10 cellular contexts compared by ENCODE assay signal in genomic region chr4:26299254-26299882, GRCh38. TPM values are rescaled to one million over a fixed set of nuclear protein-coding genes. Genes with fewer than 3 reads are reported as not detected.
DNase-seq lines count a peak whose midpoint lies in the region; ATAC-seq, FAIRE-seq and TF ChIP-seq lines count a peak whose summit lies in the region.
"Had no signal": no experiment of that assay in that cellular context is flagged by ENCODE, and none has a peak within 500 bp of the region (broad histone marks: within the 10 kb centered on the region; RNA-seq: fewer than 3 reads in every experiment).

No MANE protein-coding gene starts in this region.

- no peak overlapping the region for H3K56ac ChIP-seq in H1 (replicated peaks; ENCODE audit: insufficient read length, low read depth, low read length)

- H3K27me3 ChIP-seq in HUES6 (ENCODE audit: control insufficient read depth, insufficient read depth, low read length), result no peaks in the 10 kb centered on the region
- no peaks in the 10 kb centered on the region for H3K27me3 ChIP-seq in H1 (replicated peaks in 1 of 4; ENCODE audit: control insufficient read depth in 3 of 4, extremely low read depth in 1 of 4, insufficient read depth in 3 of 4, low read length in 3 of 4)

- DNase-seq in GM18507 (ENCODE audit: extremely low spot score, insufficient read length, low read depth) (no peak), H1 (ENCODE audit: low read depth in 1 of 2, low spot score in 2 of 2) (no peak), NCI-H226 (no peak), medulla oblongata (ENCODE audit: extremely low spot score) (no peak), A172 (ENCODE audit: low spot score) (no peak)
- no peak for DNase-seq in activated naive CD4-positive, alpha-beta T cell treated with Interleukin-2 at 50 U/mL for 16 hours
- DNase-seq: nephron progenitor cell; stimulated activated CD4-positive, alpha-beta T cell treated with anti-CD3 and anti-CD28 coated beads, Interleukin-4, amount 100 ng/mL, for 24 hours had no signal

- TF ChIP-seq RAD21 in H1 (IDR thresholded peaks at IDR 0.05 in 1 of 2, conservative IDR thresholded peaks at IDR 0.05 in 1 of 2; ENCODE audit: low read depth in 2 of 2, low read length in 2 of 2), result no peak

- H3K27ac ChIP-seq in HUES6 (ENCODE audit: low read depth, low read length) (peak overlapping the region; percentile 95), H1 (ENCODE audit: low read depth, low read length) (no peak overlapping the region)

- peak overlapping the region in 1 of 2 experiments; percentile 54; a peak in 2 of 4 replicates for H3K4me2 ChIP-seq in H1 (ENCODE audit: insufficient read depth in 1 of 2, low read depth in 2 of 2, low read length in 2 of 2)

- no peak overlapping the region for H2BK15ac ChIP-seq in H1 (ENCODE audit: low read length)

- H3K36me3 ChIP-seq in HUES6 (ENCODE audit: control insufficient read depth, insufficient read depth, low read length) (no peaks in the 10 kb centered on the region), H1 (ENCODE audit: control insufficient read depth in 2 of 4, insufficient read depth in 4 of 4, low read length in 3 of 4) (no peaks in the 10 kb centered on the region)

- H2BK20ac ChIP-seq in H1 (ENCODE audit: low read length), result no peak overlapping the region; the same call in 1 of the 2 replicates

- H2BK120ac ChIP-seq in H1 (replicated peaks; ENCODE audit: low read depth, low read length), result no peak overlapping the region

- H3K4me3 ChIP-seq in HUES6 (ENCODE audit: low read depth, low read length), result no peak overlapping the region
- peak overlapping the region in 1 of 4 experiments; percentile 34; a peak in 1 of 8 replicates for H3K4me3 ChIP-seq in H1 (ENCODE audit: extremely low read depth in 1 of 4, insufficient read depth in 2 of 4, low read depth in 3 of 4, low read length in 4 of 4)

- no peak for TF ChIP-seq EP300 in H1 (IDR thresholded peaks at IDR 0.05; ENCODE audit: borderline replicate concordance in 1 of 2, low read depth in 2 of 2, low read length in 2 of 2)

- CTCF ChIA-PET in H1 (lab: Charles Lee; ENCODE audit: partially characterized antibody), result interaction anchor here (0.6 to 1.3 kb wide), 2 partner anchors 31 to 858 kb away, joined by 3 to 4 read pairs; no protein-coding TSS in a partner anchor

- no peak overlapping the region; the same call in 1 of the 2 replicates for H2BK12ac ChIP-seq in H1 (ENCODE audit: low read depth, low read length)

- no peak for TF ChIP-seq CTCF in H1 (IDR thresholded peaks at IDR 0.05; ENCODE audit: control extremely low read depth in 1 of 3, insufficient read depth in 1 of 3, low read depth in 1 of 3, low read length in 3 of 3)

- no peak overlapping the region for H3K14ac ChIP-seq in H1 (ENCODE audit: insufficient read length)

- H4K5ac ChIP-seq in H1 (ENCODE audit: insufficient read length, low read depth, low read length), result peak overlapping the region; percentile 89

- H2AK5ac ChIP-seq in H1 (ENCODE audit: low read depth, low read length), result no peak overlapping the region

- peak; percentile 79 for ATAC-seq in GM21447 (IDR thresholded peaks at IDR 0.05; ENCODE audit: unreplicated experiment)

- peak overlapping the region; percentile 61 for H3K9ac ChIP-seq in HUES6 (ENCODE audit: low read length)
- no peak overlapping the region for H3K9ac ChIP-seq in H1 (replicated peaks in 1 of 4; ENCODE audit: extremely low read depth in 1 of 4, low read depth in 3 of 4, low read length in 3 of 4)

- no peak overlapping the region for H4K91ac ChIP-seq in H1 (replicated peaks; ENCODE audit: insufficient read length, low read length)

- H3K4me1 ChIP-seq in HUES6 (ENCODE audit: control insufficient read depth, insufficient read depth, low read length) (peaks cover 44% of the 10 kb centered on the region), H1 (replicated peaks in 1 of 4; ENCODE audit: control insufficient read depth in 3 of 4, insufficient read depth in 4 of 4, low read length in 3 of 4) (peaks cover 0 to 20% (median 10%) of the 10 kb centered on the region in 4 experiments; a peak in 5 of 7 replicates)

- H3K9me3 ChIP-seq in HUES6 (ENCODE audit: control insufficient read depth, insufficient read depth, low read depth, low read length) (no peaks in the 10 kb centered on the region), H1 (ENCODE audit: insufficient read depth in 2 of 2, low read depth in 1 of 2, low read length in 1 of 2) (no peaks in the 10 kb centered on the region)

- POLR2A ChIA-PET in H1 (lab: Charles Lee; ENCODE audit: partially characterized antibody), result interaction anchor here (1.4 to 2.5 kb wide), 4 partner anchors 11 to 20 kb away, joined by 3 to 13 read pairs (median 5); partner anchors contain the start of gene RBPJ

- H4K20me1 ChIP-seq in H1 (replicated peaks in 1 of 2; ENCODE audit: control insufficient read depth in 1 of 2, insufficient read depth in 2 of 2, low read length in 2 of 2), result no peaks in the 10 kb centered on the region

- H3K79me1 ChIP-seq in H1 (ENCODE audit: low read depth, low read length), result no peaks in the 10 kb centered on the region

- H2AFZ ChIP-seq in H1 (ENCODE audit: low read length), result no peak overlapping the region

- no peak for TF ChIP-seq POLR2A in H1 (IDR thresholded peaks at IDR 0.05; ENCODE audit: control extremely low read depth in 1 of 2, low read depth in 2 of 2, low read length in 2 of 2)

- no peak overlapping the region for H3K23ac ChIP-seq in H1 (ENCODE audit: insufficient read length)

- H4K8ac ChIP-seq in H1 (ENCODE audit: extremely low read depth, insufficient read depth, low read length), result no peak overlapping the region

- H3K23me2 ChIP-seq in H1 (ENCODE audit: low read depth, low read length), result no peaks in the 10 kb centered on the region

- H3K18ac ChIP-seq in H1 (ENCODE audit: extremely low read depth, low read length), result peak overlapping the region; percentile 16; the same call in 1 of the 2 replicates

- H3K4ac ChIP-seq in H1 (replicated peaks; ENCODE audit: insufficient read length, low read depth, low read length), result no peak overlapping the region

- FAIRE-seq in GM18507 (lab: Jason Lieb, UNC) (peak; percentile 77), H1 (lab: Jason Lieb, UNC) (no peak)

- H3K79me2 ChIP-seq in H1 (ENCODE audit: control insufficient read depth in 1 of 2, insufficient read depth in 2 of 2, low read length in 2 of 2), result no peaks in the 10 kb centered on the region

- H2BK5ac ChIP-seq in H1 (ENCODE audit: low read depth, low read length), result peak overlapping the region; percentile 92; the same call in 1 of the 2 replicates

- 43% methylated on average over 9 of the region's 9 CpGs; no CpG with 5 or more reads in 1 of the 2 experiments for WGBS in H1 (ENCODE audit: extremely low coverage in 1 of 2, insufficient coverage in 1 of 2, insufficient read length in 1 of 2, insufficient replicate concordance in 2 of 2, low coverage in 1 of 2, low lambda C conversion rate in 2 of 2, missing lambda C conversion rate in 1 of 2), 2 experiments

RNA-seq across cellular contexts. Expression of gene RBPJ, which starts 21.4 kb away (rescaled TPM):
- total RNA-seq in H1 (2021; fragmentation: NEBNext Ultra II Directional; extraction: Animal tissue kit (Norgen Biotek cat#: 25700)), result 202 and 217 TPM in 2 replicates
- polyA plus RNA-seq in H1 (2011; rRNA removed), result 58.2 and 65.5 TPM in 2 replicates
- 80.3 TPM for polyA plus RNA-seq in H1 (2011; cell fraction: cytosol; rRNA removed)
- polyA plus RNA-seq in H1 (2011; cell fraction: nucleus; rRNA removed), result 94.0 TPM
- polyA plus RNA-seq in H1 (2012, experiment 1 of 2), result 73.6 to 109 TPM (median 89.5 TPM) in 4 replicates
- 7.1 TPM for polyA plus RNA-seq in H1 (2012, experiment 2 of 2)
- 140 TPM for polyA plus RNA-seq in H1 (2013, experiment 1 of 2)
- 139 TPM for polyA plus RNA-seq in H1 (2013, experiment 2 of 2)
- polyA minus RNA-seq in H1 (2011; rRNA and poly(A)+ RNA removed), result 109 and 131 TPM in 2 replicates
- polyA minus RNA-seq in H1 (2011; cell fraction: cytosol; rRNA and poly(A)+ RNA removed), result 86.8 TPM
- 208 TPM for polyA minus RNA-seq in H1 (2011; cell fraction: nucleus; rRNA and poly(A)+ RNA removed)
- 31.1 and 41.3 TPM in 2 replicates for total RNA-seq in A172 (2014; rRNA removed; shearing (Covaris generic))
